1 cellular context compared by ENCODE assay signal in the genomic region with DNA sequence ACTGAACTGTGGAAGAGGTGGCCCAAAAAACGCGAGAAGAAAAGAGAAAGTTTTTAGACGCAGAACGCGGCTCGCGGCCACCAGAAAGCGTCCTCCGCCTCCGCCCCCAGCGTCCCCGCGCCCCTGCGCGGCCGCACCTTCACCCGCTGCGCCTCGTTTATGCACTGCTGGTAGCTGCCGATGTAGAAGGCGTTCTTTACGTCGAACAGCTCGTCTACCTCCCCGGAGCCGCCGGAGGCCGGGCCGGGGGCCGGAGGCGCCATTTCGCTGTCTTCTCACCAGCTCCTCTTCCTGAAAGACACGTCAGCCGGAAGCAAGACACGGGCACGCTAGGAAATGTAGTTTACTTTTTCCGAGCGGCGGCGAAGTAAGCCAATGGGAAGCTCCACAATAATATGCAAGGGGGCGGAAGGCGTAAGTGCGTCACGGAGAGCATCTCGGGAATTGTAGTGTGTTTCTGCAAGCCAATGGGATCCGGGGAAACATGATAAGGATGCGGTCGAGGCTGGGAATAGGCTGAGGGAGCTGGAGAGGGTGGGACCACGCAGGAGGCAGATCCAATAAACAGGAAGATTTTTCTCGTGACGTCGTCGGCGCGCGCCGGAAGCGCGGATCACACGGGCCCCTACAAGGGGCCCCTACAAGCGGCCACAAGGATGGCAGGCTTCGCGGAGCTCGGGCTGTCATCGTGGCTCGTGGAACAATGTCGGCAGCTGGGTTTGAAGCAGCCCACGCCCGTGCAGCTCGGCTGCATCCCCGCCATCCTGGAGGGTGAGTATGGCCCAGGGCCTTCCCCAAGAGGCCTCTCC.
A peak's percentile ranks its signal among the peaks of the same experiment; 100 is the strongest.
TF ChIP-seq lines count a peak whose summit lies in the region.

A gene (minus strand): TSS at position 302 of the 809 bp plus-strand sequence. CDS start 39 bp downstream, at position 263.
A gene with protein sequence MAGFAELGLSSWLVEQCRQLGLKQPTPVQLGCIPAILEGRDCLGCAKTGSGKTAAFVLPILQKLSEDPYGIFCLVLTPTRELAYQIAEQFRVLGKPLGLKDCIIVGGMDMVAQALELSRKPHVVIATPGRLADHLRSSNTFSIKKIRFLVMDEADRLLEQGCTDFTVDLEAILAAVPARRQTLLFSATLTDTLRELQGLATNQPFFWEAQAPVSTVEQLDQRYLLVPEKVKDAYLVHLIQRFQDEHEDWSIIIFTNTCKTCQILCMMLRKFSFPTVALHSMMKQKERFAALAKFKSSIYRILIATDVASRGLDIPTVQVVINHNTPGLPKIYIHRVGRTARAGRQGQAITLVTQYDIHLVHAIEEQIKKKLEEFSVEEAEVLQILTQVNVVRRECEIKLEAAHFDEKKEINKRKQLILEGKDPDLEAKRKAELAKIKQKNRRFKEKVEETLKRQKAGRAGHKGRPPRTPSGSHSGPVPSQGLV (plus strand): TSS at position 630 of the 809 bp plus-strand sequence. CDS start 27 bp downstream, at position 657.

TF ChIP-seq in K562, 482 proteins besides CTCF, POLR2A, EP300 and RAD21 (continued from another document and continues in another):
- TF ChIP-seq, protein P1, sequence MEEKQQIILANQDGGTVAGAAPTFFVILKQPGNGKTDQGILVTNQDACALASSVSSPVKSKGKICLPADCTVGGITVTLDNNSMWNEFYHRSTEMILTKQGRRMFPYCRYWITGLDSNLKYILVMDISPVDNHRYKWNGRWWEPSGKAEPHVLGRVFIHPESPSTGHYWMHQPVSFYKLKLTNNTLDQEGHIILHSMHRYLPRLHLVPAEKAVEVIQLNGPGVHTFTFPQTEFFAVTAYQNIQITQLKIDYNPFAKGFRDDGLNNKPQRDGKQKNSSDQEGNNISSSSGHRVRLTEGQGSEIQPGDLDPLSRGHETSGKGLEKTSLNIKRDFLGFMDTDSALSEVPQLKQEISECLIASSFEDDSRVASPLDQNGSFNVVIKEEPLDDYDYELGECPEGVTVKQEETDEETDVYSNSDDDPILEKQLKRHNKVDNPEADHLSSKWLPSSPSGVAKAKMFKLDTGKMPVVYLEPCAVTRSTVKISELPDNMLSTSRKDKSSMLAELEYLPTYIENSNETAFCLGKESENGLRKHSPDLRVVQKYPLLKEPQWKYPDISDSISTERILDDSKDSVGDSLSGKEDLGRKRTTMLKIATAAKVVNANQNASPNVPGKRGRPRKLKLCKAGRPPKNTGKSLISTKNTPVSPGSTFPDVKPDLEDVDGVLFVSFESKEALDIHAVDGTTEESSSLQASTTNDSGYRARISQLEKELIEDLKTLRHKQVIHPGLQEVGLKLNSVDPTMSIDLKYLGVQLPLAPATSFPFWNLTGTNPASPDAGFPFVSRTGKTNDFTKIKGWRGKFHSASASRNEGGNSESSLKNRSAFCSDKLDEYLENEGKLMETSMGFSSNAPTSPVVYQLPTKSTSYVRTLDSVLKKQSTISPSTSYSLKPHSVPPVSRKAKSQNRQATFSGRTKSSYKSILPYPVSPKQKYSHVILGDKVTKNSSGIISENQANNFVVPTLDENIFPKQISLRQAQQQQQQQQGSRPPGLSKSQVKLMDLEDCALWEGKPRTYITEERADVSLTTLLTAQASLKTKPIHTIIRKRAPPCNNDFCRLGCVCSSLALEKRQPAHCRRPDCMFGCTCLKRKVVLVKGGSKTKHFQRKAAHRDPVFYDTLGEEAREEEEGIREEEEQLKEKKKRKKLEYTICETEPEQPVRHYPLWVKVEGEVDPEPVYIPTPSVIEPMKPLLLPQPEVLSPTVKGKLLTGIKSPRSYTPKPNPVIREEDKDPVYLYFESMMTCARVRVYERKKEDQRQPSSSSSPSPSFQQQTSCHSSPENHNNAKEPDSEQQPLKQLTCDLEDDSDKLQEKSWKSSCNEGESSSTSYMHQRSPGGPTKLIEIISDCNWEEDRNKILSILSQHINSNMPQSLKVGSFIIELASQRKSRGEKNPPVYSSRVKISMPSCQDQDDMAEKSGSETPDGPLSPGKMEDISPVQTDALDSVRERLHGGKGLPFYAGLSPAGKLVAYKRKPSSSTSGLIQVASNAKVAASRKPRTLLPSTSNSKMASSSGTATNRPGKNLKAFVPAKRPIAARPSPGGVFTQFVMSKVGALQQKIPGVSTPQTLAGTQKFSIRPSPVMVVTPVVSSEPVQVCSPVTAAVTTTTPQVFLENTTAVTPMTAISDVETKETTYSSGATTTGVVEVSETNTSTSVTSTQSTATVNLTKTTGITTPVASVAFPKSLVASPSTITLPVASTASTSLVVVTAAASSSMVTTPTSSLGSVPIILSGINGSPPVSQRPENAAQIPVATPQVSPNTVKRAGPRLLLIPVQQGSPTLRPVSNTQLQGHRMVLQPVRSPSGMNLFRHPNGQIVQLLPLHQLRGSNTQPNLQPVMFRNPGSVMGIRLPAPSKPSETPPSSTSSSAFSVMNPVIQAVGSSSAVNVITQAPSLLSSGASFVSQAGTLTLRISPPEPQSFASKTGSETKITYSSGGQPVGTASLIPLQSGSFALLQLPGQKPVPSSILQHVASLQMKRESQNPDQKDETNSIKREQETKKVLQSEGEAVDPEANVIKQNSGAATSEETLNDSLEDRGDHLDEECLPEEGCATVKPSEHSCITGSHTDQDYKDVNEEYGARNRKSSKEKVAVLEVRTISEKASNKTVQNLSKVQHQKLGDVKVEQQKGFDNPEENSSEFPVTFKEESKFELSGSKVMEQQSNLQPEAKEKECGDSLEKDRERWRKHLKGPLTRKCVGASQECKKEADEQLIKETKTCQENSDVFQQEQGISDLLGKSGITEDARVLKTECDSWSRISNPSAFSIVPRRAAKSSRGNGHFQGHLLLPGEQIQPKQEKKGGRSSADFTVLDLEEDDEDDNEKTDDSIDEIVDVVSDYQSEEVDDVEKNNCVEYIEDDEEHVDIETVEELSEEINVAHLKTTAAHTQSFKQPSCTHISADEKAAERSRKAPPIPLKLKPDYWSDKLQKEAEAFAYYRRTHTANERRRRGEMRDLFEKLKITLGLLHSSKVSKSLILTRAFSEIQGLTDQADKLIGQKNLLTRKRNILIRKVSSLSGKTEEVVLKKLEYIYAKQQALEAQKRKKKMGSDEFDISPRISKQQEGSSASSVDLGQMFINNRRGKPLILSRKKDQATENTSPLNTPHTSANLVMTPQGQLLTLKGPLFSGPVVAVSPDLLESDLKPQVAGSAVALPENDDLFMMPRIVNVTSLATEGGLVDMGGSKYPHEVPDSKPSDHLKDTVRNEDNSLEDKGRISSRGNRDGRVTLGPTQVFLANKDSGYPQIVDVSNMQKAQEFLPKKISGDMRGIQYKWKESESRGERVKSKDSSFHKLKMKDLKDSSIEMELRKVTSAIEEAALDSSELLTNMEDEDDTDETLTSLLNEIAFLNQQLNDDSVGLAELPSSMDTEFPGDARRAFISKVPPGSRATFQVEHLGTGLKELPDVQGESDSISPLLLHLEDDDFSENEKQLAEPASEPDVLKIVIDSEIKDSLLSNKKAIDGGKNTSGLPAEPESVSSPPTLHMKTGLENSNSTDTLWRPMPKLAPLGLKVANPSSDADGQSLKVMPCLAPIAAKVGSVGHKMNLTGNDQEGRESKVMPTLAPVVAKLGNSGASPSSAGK (IDR thresholded peaks at IDR 0.05) = no peak
- TF ChIP-seq GABPB1 (CRISPR knock-in tag; IDR thresholded peaks at IDR 0.05) (peak; percentile 98), HDAC1 (IDR thresholded peaks at IDR 0.05) (peak; percentile 91 to 99), ZNF444 (CRISPR knock-in tag; IDR thresholded peaks at IDR 0.05) (no peak), PRPF4 (IDR thresholded peaks at IDR 0.05; ENCODE audit: insufficient read depth, low read depth, low read length, poor library complexity, severe bottlenecking) (peak; percentile 61), ARNT (IDR thresholded peaks at IDR 0.05) (no peak), ZNF586 (CRISPR knock-in tag; conservative IDR thresholded peaks at IDR 0.05) (0 out of 2 replicates have a peak, but pooled peaks have one; percentile 10), BHLHE40 (IDR thresholded peaks at IDR 0.05; ENCODE audit: low read length) (peak; percentile 49), ZNF76 (CRISPR knock-in tag; IDR thresholded peaks at IDR 0.05; ENCODE audit: borderline replicate concordance) (no peak), DACH1 (IDR thresholded peaks at IDR 0.05; ENCODE audit: partially characterized antibody) (no peak), KLF10 (CRISPR knock-in tag; IDR thresholded peaks at IDR 0.05) (no peak), PRMT5 (CRISPR knock-in tag; IDR thresholded peaks at IDR 0.05) (no peak), GATA2 (CRISPR knock-in tag; IDR thresholded peaks at IDR 0.05) (no peak), SRSF9 (IDR thresholded peaks at IDR 0.05; ENCODE audit: borderline replicate concordance, low read depth, low read length) (no peak), ZFX (CRISPR knock-in tag; IDR thresholded peaks at IDR 0.05) (peak; percentile 86), ZNF282 (CRISPR knock-in tag; IDR thresholded peaks at IDR 0.05) (no peak), NR1H2 (CRISPR knock-in tag; IDR thresholded peaks at IDR 0.05) (no peak), ZNF165 (CRISPR knock-in tag; IDR thresholded peaks at IDR 0.05; ENCODE audit: borderline replicate concordance) (no peak), RBM14 (IDR thresholded peaks at IDR 0.05; ENCODE audit: borderline replicate concordance, insufficient read depth, low read depth, low read length) (no peak), MYC (IDR thresholded peaks at IDR 0.05; ENCODE audit: low read depth, low read length) (peak; percentile 87), MYC (CRISPR knock-in tag; IDR thresholded peaks at IDR 0.05; ENCODE audit: borderline replicate concordance, low read depth) (peak; percentile 78), CAMTA2 (CRISPR knock-in tag; conservative IDR thresholded peaks at IDR 0.05) (no peak), C11orf30 (IDR thresholded peaks at IDR 0.05; ENCODE audit: low read depth) (peak; percentile 99)
- TF ChIP-seq, protein P2, sequence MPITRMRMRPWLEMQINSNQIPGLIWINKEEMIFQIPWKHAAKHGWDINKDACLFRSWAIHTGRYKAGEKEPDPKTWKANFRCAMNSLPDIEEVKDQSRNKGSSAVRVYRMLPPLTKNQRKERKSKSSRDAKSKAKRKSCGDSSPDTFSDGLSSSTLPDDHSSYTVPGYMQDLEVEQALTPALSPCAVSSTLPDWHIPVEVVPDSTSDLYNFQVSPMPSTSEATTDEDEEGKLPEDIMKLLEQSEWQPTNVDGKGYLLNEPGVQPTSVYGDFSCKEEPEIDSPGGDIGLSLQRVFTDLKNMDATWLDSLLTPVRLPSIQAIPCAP (CRISPR knock-in tag; IDR thresholded peaks at IDR 0.05; ENCODE audit: borderline replicate concordance) = no peak
- TF ChIP-seq, protein P3, sequence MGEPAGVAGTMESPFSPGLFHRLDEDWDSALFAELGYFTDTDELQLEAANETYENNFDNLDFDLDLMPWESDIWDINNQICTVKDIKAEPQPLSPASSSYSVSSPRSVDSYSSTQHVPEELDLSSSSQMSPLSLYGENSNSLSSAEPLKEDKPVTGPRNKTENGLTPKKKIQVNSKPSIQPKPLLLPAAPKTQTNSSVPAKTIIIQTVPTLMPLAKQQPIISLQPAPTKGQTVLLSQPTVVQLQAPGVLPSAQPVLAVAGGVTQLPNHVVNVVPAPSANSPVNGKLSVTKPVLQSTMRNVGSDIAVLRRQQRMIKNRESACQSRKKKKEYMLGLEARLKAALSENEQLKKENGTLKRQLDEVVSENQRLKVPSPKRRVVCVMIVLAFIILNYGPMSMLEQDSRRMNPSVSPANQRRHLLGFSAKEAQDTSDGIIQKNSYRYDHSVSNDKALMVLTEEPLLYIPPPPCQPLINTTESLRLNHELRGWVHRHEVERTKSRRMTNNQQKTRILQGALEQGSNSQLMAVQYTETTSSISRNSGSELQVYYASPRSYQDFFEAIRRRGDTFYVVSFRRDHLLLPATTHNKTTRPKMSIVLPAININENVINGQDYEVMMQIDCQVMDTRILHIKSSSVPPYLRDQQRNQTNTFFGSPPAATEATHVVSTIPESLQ (CRISPR knock-in tag; IDR thresholded peaks at IDR 0.05) = no peak
- TF ChIP-seq, protein P4, sequence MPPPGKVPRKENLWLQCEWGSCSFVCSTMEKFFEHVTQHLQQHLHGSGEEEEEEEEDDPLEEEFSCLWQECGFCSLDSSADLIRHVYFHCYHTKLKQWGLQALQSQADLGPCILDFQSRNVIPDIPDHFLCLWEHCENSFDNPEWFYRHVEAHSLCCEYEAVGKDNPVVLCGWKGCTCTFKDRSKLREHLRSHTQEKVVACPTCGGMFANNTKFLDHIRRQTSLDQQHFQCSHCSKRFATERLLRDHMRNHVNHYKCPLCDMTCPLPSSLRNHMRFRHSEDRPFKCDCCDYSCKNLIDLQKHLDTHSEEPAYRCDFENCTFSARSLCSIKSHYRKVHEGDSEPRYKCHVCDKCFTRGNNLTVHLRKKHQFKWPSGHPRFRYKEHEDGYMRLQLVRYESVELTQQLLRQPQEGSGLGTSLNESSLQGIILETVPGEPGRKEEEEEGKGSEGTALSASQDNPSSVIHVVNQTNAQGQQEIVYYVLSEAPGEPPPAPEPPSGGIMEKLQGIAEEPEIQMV (tag; conservative IDR thresholded peaks at IDR 0.05; ENCODE audit: low read depth) = no peak
- TF ChIP-seq, protein P5, sequence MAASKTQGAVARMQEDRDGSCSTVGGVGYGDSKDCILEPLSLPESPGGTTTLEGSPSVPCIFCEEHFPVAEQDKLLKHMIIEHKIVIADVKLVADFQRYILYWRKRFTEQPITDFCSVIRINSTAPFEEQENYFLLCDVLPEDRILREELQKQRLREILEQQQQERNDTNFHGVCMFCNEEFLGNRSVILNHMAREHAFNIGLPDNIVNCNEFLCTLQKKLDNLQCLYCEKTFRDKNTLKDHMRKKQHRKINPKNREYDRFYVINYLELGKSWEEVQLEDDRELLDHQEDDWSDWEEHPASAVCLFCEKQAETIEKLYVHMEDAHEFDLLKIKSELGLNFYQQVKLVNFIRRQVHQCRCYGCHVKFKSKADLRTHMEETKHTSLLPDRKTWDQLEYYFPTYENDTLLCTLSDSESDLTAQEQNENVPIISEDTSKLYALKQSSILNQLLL (CRISPR knock-in tag; IDR thresholded peaks at IDR 0.05; ENCODE audit: borderline replicate concordance) = no peak
- TF ChIP-seq, protein P6, sequence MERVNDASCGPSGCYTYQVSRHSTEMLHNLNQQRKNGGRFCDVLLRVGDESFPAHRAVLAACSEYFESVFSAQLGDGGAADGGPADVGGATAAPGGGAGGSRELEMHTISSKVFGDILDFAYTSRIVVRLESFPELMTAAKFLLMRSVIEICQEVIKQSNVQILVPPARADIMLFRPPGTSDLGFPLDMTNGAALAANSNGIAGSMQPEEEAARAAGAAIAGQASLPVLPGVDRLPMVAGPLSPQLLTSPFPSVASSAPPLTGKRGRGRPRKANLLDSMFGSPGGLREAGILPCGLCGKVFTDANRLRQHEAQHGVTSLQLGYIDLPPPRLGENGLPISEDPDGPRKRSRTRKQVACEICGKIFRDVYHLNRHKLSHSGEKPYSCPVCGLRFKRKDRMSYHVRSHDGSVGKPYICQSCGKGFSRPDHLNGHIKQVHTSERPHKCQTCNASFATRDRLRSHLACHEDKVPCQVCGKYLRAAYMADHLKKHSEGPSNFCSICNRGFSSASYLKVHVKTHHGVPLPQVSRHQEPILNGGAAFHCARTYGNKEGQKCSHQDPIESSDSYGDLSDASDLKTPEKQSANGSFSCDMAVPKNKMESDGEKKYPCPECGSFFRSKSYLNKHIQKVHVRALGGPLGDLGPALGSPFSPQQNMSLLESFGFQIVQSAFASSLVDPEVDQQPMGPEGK (CRISPR knock-in tag; IDR thresholded peaks at IDR 0.05; ENCODE audit: borderline replicate concordance) = no peak
- TF ChIP-seq, protein P7, sequence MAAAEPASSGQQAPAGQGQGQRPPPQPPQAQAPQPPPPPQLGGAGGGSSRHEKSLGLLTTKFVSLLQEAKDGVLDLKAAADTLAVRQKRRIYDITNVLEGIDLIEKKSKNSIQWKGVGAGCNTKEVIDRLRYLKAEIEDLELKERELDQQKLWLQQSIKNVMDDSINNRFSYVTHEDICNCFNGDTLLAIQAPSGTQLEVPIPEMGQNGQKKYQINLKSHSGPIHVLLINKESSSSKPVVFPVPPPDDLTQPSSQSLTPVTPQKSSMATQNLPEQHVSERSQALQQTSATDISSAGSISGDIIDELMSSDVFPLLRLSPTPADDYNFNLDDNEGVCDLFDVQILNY (CRISPR knock-in tag; IDR thresholded peaks at IDR 0.05) = no peak
